25 cellular contexts compared by ENCODE assay signal in genomic region chr5:33102551-33102950, GRCh38.
"Had no signal": no experiment of that assay in that cellular context is flagged by ENCODE, and none has a peak within 500 bp of the region (broad histone marks: within the 10 kb centered on the region; RNA-seq: fewer than 3 reads in every experiment).

No MANE protein-coding gene starts in this region.

- DNase-seq: activated CD4-positive, alpha-beta T cell treated with anti-CD3 and anti-CD28 coated beads for 48 hours; activated CD4-positive, alpha-beta T cell treated with anti-CD3 and anti-CD28 coated beads, Interleukin-2, amount 50 U/mL, for 48 hours; activated CD8-positive, alpha-beta memory T cell treated with anti-CD3 and anti-CD28 coated beads for 24 hours; activated effector memory CD4-positive, alpha-beta T cell treated with Interleukin-2 at 50 U/mL for 16 hours; activated naive CD4-positive, alpha-beta T cell treated with Interleukin-2 at 50 U/mL for 16 hours; aorta; dermis blood vessel endothelial cell; effector CD8-positive, alpha-beta T cell; heart left ventricle; hypothalamus; immature natural killer cell; lower lobe of right lung; mesenchymal stem cell; naive thymus-derived CD8-positive, alpha-beta T cell; right cardiac atrium; stimulated activated CD4-positive, alpha-beta T cell treated with anti-CD3 and anti-CD28 coated beads, Interleukin-12 subunit alpha, Interleukin-12 subunit beta, amount 100 ng/mL, for 4 hours; stimulated activated CD4-positive, alpha-beta T cell treated with anti-CD3 and anti-CD28 coated beads, Interleukin-4, amount 100 ng/mL, for 24 hours; stimulated activated naive CD8-positive, alpha-beta T cell treated with anti-CD3 and anti-CD28 coated beads, Interleukin-15, amount 100 ng/mL, for 72 hours; T1000; thyroid gland; upper lobe of left lung; WERI-Rb-1 had no signal

- H3K4me3 ChIP-seq: heart left ventricle, lower lobe of right lung, neural progenitor cell, skin epidermis, thyroid gland, upper lobe of left lung, vagina had no signal
